In genomic region chr4:169070071-169070894, GRCh38 we compare ENCODE assay signal across 8 cellular contexts.
DNase-seq lines count a peak whose midpoint lies in the region; ATAC-seq and TF ChIP-seq lines count a peak whose summit lies in the region.

No MANE protein-coding gene starts in this region.

- no peak overlapping the region for H3K4me3 Mint-ChIP-seq in GM23338
- no peak overlapping the region for H3K4me3 Mint-ChIP-seq in CD8-positive, alpha-beta memory T cell
- no peak overlapping the region for H3K4me3 Mint-ChIP-seq in endothelial cell (ENCODE audit: unreplicated experiment)

- peaks cover 13% of the 10 kb centered on the region for H3K4me1 ChIP-seq in GM23338 (ENCODE audit: insufficient read depth)
- no peaks in the 10 kb centered on the region for H3K4me1 ChIP-seq in CD8-positive, alpha-beta memory T cell (ENCODE audit: insufficient read depth, low read length)

- H3F3A ChIP-seq in GM23338 (replicated peaks; ENCODE audit: low read depth) = no peaks in the 10 kb centered on the region

- no peak overlapping the region for H2AFZ ChIP-seq in GM23338

- no peaks in the 10 kb centered on the region for H3K9me3 Mint-ChIP-seq in GM23338
- no peaks in the 10 kb centered on the region for H3K9me3 Mint-ChIP-seq in CD8-positive, alpha-beta memory T cell
- no peaks in the 10 kb centered on the region for H3K9me3 Mint-ChIP-seq in endothelial cell (ENCODE audit: unreplicated experiment)

- ATAC-seq in GM23338 = peak; percentile 90

- H3K27me3 Mint-ChIP-seq in GM23338 (ENCODE audit: insufficient read depth, low read depth, poor library complexity) = peaks cover 5% of the 10 kb centered on the region
- peaks cover 0 to 8% of the 10 kb centered on the region in 2 donors for H3K27me3 Mint-ChIP-seq in CD8-positive, alpha-beta memory T cell
- H3K27me3 Mint-ChIP-seq in endothelial cell (ENCODE audit: unreplicated experiment) = peaks cover 1% of the 10 kb centered on the region

- POLR2A ChIA-PET in CD8-positive, alpha-beta memory T cell (lab: Charles Lee) = no interaction called here

- H4K20me1 ChIP-seq in GM23338 (replicated peaks; ENCODE audit: insufficient read depth) = no peaks in the 10 kb centered on the region

- no peaks in the 10 kb centered on the region for H3K27me3 ChIP-seq in GM23338 (ENCODE audit: insufficient read depth)
- H3K27me3 ChIP-seq in CD8-positive, alpha-beta memory T cell (ENCODE audit: insufficient read depth, low read length, poor library complexity, severe bottlenecking) = no peaks in the 10 kb centered on the region

- no peaks in the 10 kb centered on the region for H3K36me3 ChIP-seq in GM23338 (ENCODE audit: insufficient read depth)
- no peaks in the 10 kb centered on the region for H3K36me3 ChIP-seq in CD8-positive, alpha-beta memory T cell (ENCODE audit: insufficient read depth, low read length)

- peak; percentile 92 for DNase-seq in GM23338 (ENCODE audit: low spot score)
- DNase-seq in NCI-H748 treated with DMSO at 0.1 percent for 48 hours (lab: John Stamatoyannopoulos, UW) = peak; percentile 88
- peak; percentile 45 to 82 for DNase-seq in foreskin fibroblast
- DNase-seq in renal cortical epithelial cell (ENCODE audit: low read depth) = peak; percentile 98
- DNase-seq in NOMO-1 (lab: John Stamatoyannopoulos, UW; ENCODE audit: unreplicated experiment in 2 of 2) = no peak
- no peak for DNase-seq in CD8-positive, alpha-beta memory T cell
- DNase-seq in superior temporal gyrus (ENCODE audit: extremely low spot score) = no peak
- DNase-seq in endothelial cell (ENCODE audit: low spot score) = no peak

- peak overlapping the region; percentile 73 for H3K27ac ChIP-seq in GM23338 (ENCODE audit: low read depth)
- H3K27ac ChIP-seq in CD8-positive, alpha-beta memory T cell (ENCODE audit: low read depth, low read length) = no peak overlapping the region

- CTCF ChIA-PET in CD8-positive, alpha-beta memory T cell (lab: Charles Lee) = interaction anchor here (1.0 kb wide), 1 partner anchor 45 kb away, joined by 3 read pairs; no protein-coding TSS in a partner anchor

- no peaks in the 10 kb centered on the region for H3K79me2 ChIP-seq in GM23338 (replicated peaks; ENCODE audit: insufficient read depth)

- no peak for TF ChIP-seq CTCF in GM23338 (conservative IDR thresholded peaks at IDR 0.05; ENCODE audit: low read depth in 2 of 2)
- no peak for TF ChIP-seq CTCF in foreskin fibroblast (IDR thresholded peaks at IDR 0.05; ENCODE audit: low read depth, low read length)
- no peak for TF ChIP-seq CTCF in endothelial cell (IDR thresholded peaks at IDR 0.05; ENCODE audit: unreplicated experiment)

- H3K4me1 Mint-ChIP-seq in GM23338 (peaks cover 28% of the 10 kb centered on the region), endothelial cell (ENCODE audit: unreplicated experiment) (peaks cover 6% of the 10 kb centered on the region)
- H3K4me1 Mint-ChIP-seq in CD8-positive, alpha-beta memory T cell = peaks cover 0 to 6% (median 6%) of the 10 kb centered on the region in 3 donors

- H3K27ac Mint-ChIP-seq in GM23338 (peak overlapping the region; percentile 90), endothelial cell (ENCODE audit: unreplicated experiment) (no peak overlapping the region)
- peak overlapping the region in 1 of 8 donors; percentile 13 for H3K27ac Mint-ChIP-seq in CD8-positive, alpha-beta memory T cell

- H3K4me3 ChIP-seq in GM23338 (no peak overlapping the region), foreskin fibroblast (ENCODE audit: low read depth in 1 of 2, low read length in 2 of 2) (no peak overlapping the region)
- no peak overlapping the region for H3K4me3 ChIP-seq in CD8-positive, alpha-beta memory T cell (ENCODE audit: low read length)

- H3K9me2 ChIP-seq in GM23338 (ENCODE audit: insufficient read depth) = no peaks in the 10 kb centered on the region

- H3K9me3 ChIP-seq in CD8-positive, alpha-beta memory T cell (ENCODE audit: low read length) = no peaks in the 10 kb centered on the region

- no peak overlapping the region for H3K4me2 ChIP-seq in GM23338

- H3K36me3 Mint-ChIP-seq in GM23338 (ENCODE audit: low read depth) (no peaks in the 10 kb centered on the region; the same call in 2 of the 3 replicates), endothelial cell (ENCODE audit: low read depth, unreplicated experiment) (no peaks in the 10 kb centered on the region)
- no peaks in the 10 kb centered on the region for H3K36me3 Mint-ChIP-seq in CD8-positive, alpha-beta memory T cell

TF ChIP-seq in GM23338, 12 proteins besides CTCF, POLR2A, EP300 and RAD21:
- TF ChIP-seq STAT1 (IDR thresholded peaks at IDR 0.05; ENCODE audit: unreplicated experiment) (no peak), CREB1 (CRISPR knock-in tag; IDR thresholded peaks at IDR 0.05; ENCODE audit: low read depth) (peak; percentile 13; the same call in 1 of the 2 replicates), EZH2 (IDR thresholded peaks at IDR 0.05; ENCODE audit: low read depth, unreplicated experiment) (no peak), JUNB (IDR thresholded peaks at IDR 0.05; ENCODE audit: unreplicated experiment) (no peak), ZNF462 (CRISPR knock-in tag; IDR thresholded peaks at IDR 0.05) (peak; percentile 36; the same call in 1 of the 2 replicates), POLR2AphosphoS5 (IDR thresholded peaks at IDR 0.05; ENCODE audit: low read depth) (no peak)

Comparison
In these comparisons a context has a peak if more than half of its experiments do, and no peak if none do; other contexts are left out.
1. DNase-seq: peak in GM23338 (single experiment), NCI-H748 treated with DMSO at 0.1 percent for 48 hours (single experiment), foreskin fibroblast (2 of 2) and renal cortical epithelial cell (single experiment); none in NOMO-1 (0 of 2), CD8-positive, alpha-beta memory T cell (0 of 5), superior temporal gyrus (single experiment) and endothelial cell (single experiment).